In the genomic region with DNA sequence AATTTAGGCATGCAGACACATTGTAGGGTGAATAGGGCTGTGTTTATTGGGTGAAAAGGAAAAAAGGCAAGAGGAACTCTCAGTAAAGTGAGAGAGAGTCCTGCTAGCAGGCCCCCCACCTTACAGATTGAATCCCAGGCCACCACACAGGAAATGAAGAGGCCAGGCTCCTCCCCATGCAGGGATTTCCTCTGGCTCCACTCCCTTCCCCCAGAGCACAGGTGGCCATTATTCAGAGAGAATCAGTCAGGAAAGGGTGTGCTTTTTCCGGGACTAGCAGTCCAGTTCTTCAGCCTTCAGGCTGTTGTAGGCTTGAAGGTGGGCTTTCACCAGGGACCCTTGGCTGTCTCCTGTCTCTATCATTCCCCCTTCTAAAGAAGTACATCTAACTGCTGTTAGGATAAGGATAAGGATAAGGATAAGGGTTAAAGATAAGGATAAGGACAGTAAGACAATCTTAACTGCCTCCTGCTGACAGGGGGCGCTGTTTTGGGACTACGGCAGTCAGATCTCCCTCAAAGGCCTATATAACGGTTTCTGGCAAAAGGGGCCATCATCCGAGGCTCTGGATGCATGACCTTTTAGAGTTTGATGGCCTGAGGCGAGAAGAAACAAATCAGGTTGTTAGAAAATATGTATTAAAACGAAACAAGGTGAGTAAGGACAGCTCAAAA, we compare ENCODE assay signal across 14 cellular contexts. TPM values are rescaled to one million over a fixed set of nuclear protein-coding genes. Genes with fewer than 3 reads are reported as not detected.
A peak's percentile ranks its signal among the peaks of the same experiment; 100 is the strongest.
DNase-seq lines count a peak whose midpoint lies in the region; ATAC-seq and TF ChIP-seq lines count a peak whose summit lies in the region.
"Had no signal": no experiment of that assay in that cellular context is flagged by ENCODE, and none has a peak within 500 bp of the region (broad histone marks: within the 10 kb centered on the region; RNA-seq: fewer than 3 reads in every experiment).

No MANE protein-coding gene starts in this region.

- H2AFZ ChIP-seq in GM23338: peak overlapping the region; percentile 9; the same call in 1 of the 2 replicates

- peaks cover 0 to 34% (median 8%) of the 10 kb centered on the region in 12 donors for H3K9me3 ChIP-seq in heart left ventricle
- peaks cover 4% of the 10 kb centered on the region for H3K9me3 ChIP-seq in RWPE2 (ENCODE audit: severe bottlenecking)

- H3K36me3 ChIP-seq in heart left ventricle (no peaks in the 10 kb centered on the region), GM23338 (ENCODE audit: insufficient read depth) (peaks cover 13% of the 10 kb centered on the region), RWPE2 (ENCODE audit: low read depth) (no peaks in the 10 kb centered on the region)
- H3K36me3 ChIP-seq: tibial nerve had no signal

- no peaks in the 10 kb centered on the region for H3K79me2 ChIP-seq in GM23338 (replicated peaks; ENCODE audit: insufficient read depth)

- H3K27me3 ChIP-seq in heart left ventricle: no peaks in the 10 kb centered on the region
- H3K27me3 ChIP-seq in GM23338 (ENCODE audit: insufficient read depth): no peaks in the 10 kb centered on the region
- H3K27me3 ChIP-seq in RWPE2 (ENCODE audit: insufficient read depth, poor library complexity, severe bottlenecking): no peaks in the 10 kb centered on the region
- H3K27me3 ChIP-seq: tibial nerve had no signal

- peaks cover 50% of the 10 kb centered on the region for H3K9me3 Mint-ChIP-seq in GM23338

- H3K9me2 ChIP-seq in GM23338 (ENCODE audit: insufficient read depth): no peaks in the 10 kb centered on the region

- H3K4me2 ChIP-seq in GM23338: no peak overlapping the region

- peaks cover 4% of the 10 kb centered on the region; the same call in 1 of the 3 replicates for H3K4me1 Mint-ChIP-seq in GM23338

- H3K36me3 Mint-ChIP-seq in GM23338 (ENCODE audit: low read depth): peaks cover 32% of the 10 kb centered on the region

- intact Hi-C loops in heart left ventricle (cut with DNase I) (loop anchor here in 1 of 10 donors (10.0 kb wide), 1 partner anchor 300 kb away; no protein-coding TSS in a partner anchor), cardiac septum (cut with DNase I) (no loop called here)

- H3K4me3 Mint-ChIP-seq in GM23338: no peak overlapping the region

- H4K20me1 ChIP-seq in GM23338 (replicated peaks; ENCODE audit: insufficient read depth): no peaks in the 10 kb centered on the region

- TF ChIP-seq CTCF in heart left ventricle (IDR thresholded peaks at IDR 0.05): peak in 7 of 12 donors; percentile 11 to 28 (median 19)
- peak; percentile 68 to 76 for TF ChIP-seq CTCF in GM23338 (conservative IDR thresholded peaks at IDR 0.05; ENCODE audit: low read depth in 2 of 2)
- TF ChIP-seq CTCF in RWPE2 (IDR thresholded peaks at IDR 0.05; ENCODE audit: poor library complexity, severe bottlenecking): peak; percentile 6
- TF ChIP-seq CTCF in retinal pigment epithelial cell (conservative IDR thresholded peaks at IDR 0.05; ENCODE audit: low read depth, low read length): peak; percentile 24

- TF ChIP-seq POLR2A in heart left ventricle (IDR thresholded peaks at IDR 0.05): no peak

- peak in 1 of 5 donors; percentile 22 for DNase-seq in heart left ventricle
- DNase-seq in cardiac septum (ENCODE audit: low spot score): no peak
- DNase-seq in GM23338 (ENCODE audit: low spot score): peak; percentile 71
- DNase-seq in RWPE2 (ENCODE audit: low spot score): no peak
- no peak for DNase-seq in retinal pigment epithelial cell (ENCODE audit: low read depth)
- no peak for DNase-seq in amniotic stem cell (lab: John Stamatoyannopoulos, UW)
- DNase-seq in GF-D8 (lab: John Stamatoyannopoulos, UW): no peak
- DNase-seq in NCI-H128 (lab: John Stamatoyannopoulos, UW; ENCODE audit: unreplicated experiment): no peak
- DNase-seq: anterior cingulate cortex, mucosa of descending colon, NCI-H1092 treated with DMSO at 0.1 percent for 48 hours had no signal

- H3K27ac Mint-ChIP-seq in GM23338: no peak overlapping the region

- no peak overlapping the region for H3K4me3 ChIP-seq in heart left ventricle
- H3K4me3 ChIP-seq in GM23338: no peak overlapping the region
- no peak overlapping the region for H3K4me3 ChIP-seq in RWPE2 (ENCODE audit: severe bottlenecking)
- no peak overlapping the region for H3K4me3 ChIP-seq in retinal pigment epithelial cell (ENCODE audit: low read length)
- H3K4me3 ChIP-seq: mucosa of descending colon, tibial nerve had no signal

- peaks cover 2% of the 10 kb centered on the region for H3K27me3 Mint-ChIP-seq in GM23338 (ENCODE audit: insufficient read depth, low read depth, poor library complexity)

- H3K27ac ChIP-seq in heart left ventricle (peak overlapping the region in 7 of 12 donors; percentile 12 to 65 (median 30)), GM23338 (ENCODE audit: low read depth) (no peak overlapping the region), RWPE2 (ENCODE audit: poor library complexity, severe bottlenecking) (no peak overlapping the region)
- H3K27ac ChIP-seq: tibial nerve had no signal

- peaks cover 0 to 4% (median 0%) of the 10 kb centered on the region in 12 donors for H3K4me1 ChIP-seq in heart left ventricle
- 0 out of 2 replicates have a peak, but pooled peaks cover 3% of the 10 kb centered on the region for H3K4me1 ChIP-seq in GM23338 (ENCODE audit: insufficient read depth)
- no peaks in the 10 kb centered on the region for H3K4me1 ChIP-seq in RWPE2 (ENCODE audit: insufficient read depth, poor library complexity, severe bottlenecking)

- ATAC-seq in heart left ventricle (peak in 2 of 4 donors; percentile 52 to 74), GM23338 (peak; percentile 50; the same call in 2 of the 3 replicates), RWPE2 (ENCODE audit: low read depth) (no peak)
- ATAC-seq: mucosa of descending colon had no signal

- H3F3A ChIP-seq in GM23338 (replicated peaks; ENCODE audit: low read depth): no peaks in the 10 kb centered on the region

- 52 to 62% (median 57%) methylated on average over 7 of the region's 7 CpGs for WGBS in heart left ventricle, 4 donors

TF ChIP-seq in GM23338, 12 proteins besides CTCF, POLR2A, EP300 and RAD21:
- TF ChIP-seq EZH2 (IDR thresholded peaks at IDR 0.05; ENCODE audit: low read depth, unreplicated experiment): no peak
- no peak for TF ChIP-seq ZNF331 (CRISPR knock-in tag; IDR thresholded peaks at IDR 0.05; ENCODE audit: low read depth)
- TF ChIP-seq POLR2AphosphoS5 (IDR thresholded peaks at IDR 0.05; ENCODE audit: low read depth): no peak
- TF ChIP-seq STAT1 (IDR thresholded peaks at IDR 0.05; ENCODE audit: unreplicated experiment): no peak
- TF ChIP-seq CREB1 (CRISPR knock-in tag; IDR thresholded peaks at IDR 0.05; ENCODE audit: low read depth): no peak
- no peak for TF ChIP-seq NANOG (IDR thresholded peaks at IDR 0.05; ENCODE audit: borderline replicate concordance)
- no peak for TF ChIP-seq JUNB (IDR thresholded peaks at IDR 0.05; ENCODE audit: unreplicated experiment)

RNA-seq across cellular contexts. Expression of a gene that starts 26.3 kb away (rescaled TPM):
- total RNA-seq in heart left ventricle (not detected), cardiac septum (not detected)
- polyA plus RNA-seq in heart left ventricle (not detected), GM23338 (2016; fragmentation: Nextera tagmentation; extraction: Ambion mirVana) (0.23 and 0.24 TPM in 2 replicates)
- total RNA-seq in GM23338 (2014; rRNA removed; shearing (Covaris generic)): 0.58 and 1.2 TPM in 2 replicates
- total RNA-seq: renal cortical epithelial cell; T-helper 2 cell treated with Interferon-gamma antibody and Interleukin-4, amounts not matched to agents 100 ng/mL and 5 ng/mL, for 36 hours had no signal

Comparison
In these comparisons a context has a peak if more than half of its experiments do, and no peak if none do; other contexts are left out.
1. H3K27ac ChIP-seq: peak in heart left ventricle (7 of 12); none in GM23338 (single experiment) and RWPE2 (single experiment).
2. CTCF ChIP-seq: peak in every context shown above with its lines; median percentile 72 in GM23338; 24 in retinal pigment epithelial cell; 19 in heart left ventricle; 6 in RWPE2.